ENCODE assay signal across 22 cellular contexts in the genomic region with DNA sequence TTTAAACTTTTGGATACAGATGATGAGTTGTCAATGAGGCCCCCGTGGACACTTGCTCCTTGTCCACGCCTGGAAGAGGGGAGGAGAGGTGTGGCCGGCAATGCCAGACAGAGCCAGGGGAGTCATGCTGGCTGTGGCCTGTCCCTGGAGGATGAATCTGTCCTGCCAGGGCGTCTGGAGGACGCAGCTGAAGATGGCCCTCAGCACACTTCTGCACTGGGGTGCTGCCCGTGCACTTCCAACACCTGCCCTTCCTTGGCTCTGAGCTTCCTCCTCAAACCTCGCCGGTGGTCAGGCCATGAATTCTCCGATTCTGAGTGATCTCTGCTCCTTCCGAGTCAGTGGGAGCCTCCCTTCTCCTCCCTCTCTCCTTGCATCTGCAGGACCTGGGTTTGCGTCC. TPM values are rescaled to one million over a fixed set of nuclear protein-coding genes. Genes with fewer than 3 reads are reported as not detected.
DNase-seq lines count a peak whose midpoint lies in the region; ATAC-seq and TF ChIP-seq lines count a peak whose summit lies in the region.
"Had no signal": no experiment of that assay in that cellular context is flagged by ENCODE, and none has a peak within 500 bp of the region (broad histone marks: within the 10 kb centered on the region; RNA-seq: fewer than 3 reads in every experiment).

No MANE protein-coding gene starts in this region.

- H3K14ac ChIP-seq in IMR-90 (replicated peaks; ENCODE audit: low read depth, low read length) (no peak overlapping the region), mesenchymal stem cell (ENCODE audit: low read length in 2 of 2) (no peak overlapping the region)

- no peak overlapping the region for H2AFZ ChIP-seq in IMR-90 (replicated peaks; ENCODE audit: low read length, poor library complexity)
- H2AFZ ChIP-seq in mesenchymal stem cell (ENCODE audit: low read depth, low read length), result no peak overlapping the region

- H3K4me1 ChIP-seq in IMR-90 (ENCODE audit: control insufficient read depth, insufficient read depth, low read length), result peaks cover 14% of the 10 kb centered on the region
- no peaks in the 10 kb centered on the region for H3K4me1 ChIP-seq in mesenchymal stem cell (ENCODE audit: control insufficient read depth, insufficient read depth, low read depth, low read length)
- H3K4me1 ChIP-seq in spleen, result peaks cover 0 to 11% (median 0%) of the 10 kb centered on the region in 6 donors
- H3K4me1 ChIP-seq: A549, HAP-1 had no signal

- WGBS in IMR-90 (ENCODE audit: extremely low coverage in 2 of 2, insufficient read length in 1 of 2), 2 experiments, result 92% methylated on average over 9 of the region's 11 CpGs; no CpG with 5 or more reads in 1 of the 2 experiments
- 95% methylated on average over 11 of the region's 11 CpGs for WGBS in mesenchymal stem cell
- 79 to 89% (median 86%) methylated on average over 11 of the region's 11 CpGs for WGBS in spleen, 5 donors

- no TSS peak for BruUV-seq in IMR-90 (replicated peaks; lab: Mats Ljungman, UMichigan)

- in situ Hi-C loops in IMR-90 (cut with MboI; ENCODE audit: low sequenced_read_pairs), result no loop called here

- H4K20me1 ChIP-seq in IMR-90 (ENCODE audit: insufficient read depth, low read length), result no peaks in the 10 kb centered on the region
- H4K20me1 ChIP-seq: BLaER1 treated with 17β-estradiol and CSF1 and Interleukin-3, amounts not matched to agents 10 nM and 100 nM had no signal

- H3K27ac ChIP-seq in IMR-90 (ENCODE audit: insufficient read depth, low read length), result no peak overlapping the region
- no peak overlapping the region for H3K27ac ChIP-seq in mesenchymal stem cell (ENCODE audit: low read length, poor library complexity, severe bottlenecking)
- no peak overlapping the region for H3K27ac ChIP-seq in spleen
- H3K27ac ChIP-seq: A549; BLaER1 treated with 17β-estradiol and CSF1 and Interleukin-3, amounts not matched to agents 10 nM and 100 nM had no signal

- CTCF ChIA-PET in IMR-90 (lab: Yijun Ruan, JAX), result no interaction called here

- intact Hi-C loops in IMR-90 (cut with micrococcal nuclease), result no loop called here
- intact Hi-C loops in spleen (cut with DNase I; ENCODE audit: low total_unique reads), result no loop called here

- H3K36me3 ChIP-seq in IMR-90 (ENCODE audit: control insufficient read depth, insufficient read depth, low read length) (no peaks in the 10 kb centered on the region), mesenchymal stem cell (ENCODE audit: control insufficient read depth in 1 of 2, insufficient read depth in 2 of 2, low read depth in 1 of 2, low read length in 2 of 2) (no peaks in the 10 kb centered on the region), spleen (no peaks in the 10 kb centered on the region)
- H3K36me3 ChIP-seq: BE2C; BLaER1 treated with 17β-estradiol and CSF1 and Interleukin-3, amounts not matched to agents 10 nM and 100 nM; HAP-1 had no signal

- H3K18ac ChIP-seq in IMR-90 (ENCODE audit: low read depth, low read length) (no peak overlapping the region), mesenchymal stem cell (ENCODE audit: low read depth in 1 of 2, low read length in 2 of 2) (no peak overlapping the region)

- POLR2A ChIA-PET in IMR-90 (lab: Charles Lee; ENCODE audit: unreplicated experiment), result no interaction called here

- TF ChIP-seq RAD21 in IMR-90 (IDR thresholded peaks at IDR 0.05; ENCODE audit: low read length), result no peak

- no peak overlapping the region for H2BK20ac ChIP-seq in IMR-90 (ENCODE audit: low read depth, low read length)

- H3K23ac ChIP-seq in IMR-90 (ENCODE audit: low read depth, low read length) (no peak overlapping the region), mesenchymal stem cell (ENCODE audit: low read length in 2 of 2) (no peak overlapping the region)

- no peak overlapping the region for H3K56ac ChIP-seq in IMR-90 (ENCODE audit: extremely low read depth, insufficient read depth, low read length)

- H2BK5ac ChIP-seq in IMR-90 (ENCODE audit: low read depth, low read length, poor library complexity, severe bottlenecking) (no peak overlapping the region), mesenchymal stem cell (ENCODE audit: low read depth, low read length, poor library complexity, severe bottlenecking) (no peak overlapping the region)

- H2AK5ac ChIP-seq in IMR-90 (ENCODE audit: low read depth, low read length) (0 out of 2 replicates have a peak overlapping the region, but pooled peaks have one; percentile 26), mesenchymal stem cell (ENCODE audit: low read length, severe bottlenecking) (no peak overlapping the region)

- H3K9me1 ChIP-seq in IMR-90 (ENCODE audit: insufficient read depth, low read length), result peaks cover 20% of the 10 kb centered on the region; the same call in 1 of the 2 replicates

- H4K91ac ChIP-seq in IMR-90 (ENCODE audit: insufficient read depth, low read depth, low read length), result no peak overlapping the region
- peak overlapping the region; percentile 35 for H4K91ac ChIP-seq in mesenchymal stem cell (ENCODE audit: low read length)

- TF ChIP-seq POLR2A in IMR-90 (IDR thresholded peaks at IDR 0.05; ENCODE audit: low read depth, low read length), result no peak
- no peak for TF ChIP-seq POLR2A in spleen (IDR thresholded peaks at IDR 0.05)

- H3K9me3 ChIP-seq in IMR-90 (ENCODE audit: control insufficient read depth, insufficient read depth, low read length), result no peaks in the 10 kb centered on the region
- no peaks in the 10 kb centered on the region for H3K9me3 ChIP-seq in mesenchymal stem cell (ENCODE audit: control insufficient read depth, low read length)
- H3K9me3 ChIP-seq in spleen, result no peaks in the 10 kb centered on the region
- H3K9me3 ChIP-seq: A549; BE2C; BLaER1 treated with 17β-estradiol and CSF1 and Interleukin-3, amounts not matched to agents 10 nM and 100 nM; HAP-1 had no signal

- H3K79me1 ChIP-seq in IMR-90 (ENCODE audit: low read depth in 1 of 2, low read length in 2 of 2) (no peaks in the 10 kb centered on the region), mesenchymal stem cell (replicated peaks; ENCODE audit: low read length, poor library complexity, severe bottlenecking) (no peaks in the 10 kb centered on the region)

- no peak overlapping the region for H4K5ac ChIP-seq in IMR-90 (ENCODE audit: low read depth, low read length)

- H3K4me3 ChIP-seq in IMR-90 (ENCODE audit: insufficient read depth, low read depth, low read length) (no peak overlapping the region), mesenchymal stem cell (ENCODE audit: insufficient read depth in 1 of 2, low read depth in 1 of 2, low read length in 2 of 2) (no peak overlapping the region), spleen (no peak overlapping the region)
- H3K4me3 ChIP-seq: A549; BLaER1 treated with 17β-estradiol and CSF1 and Interleukin-3, amounts not matched to agents 10 nM and 100 nM; HAP-1 had no signal

- H4K8ac ChIP-seq in IMR-90 (ENCODE audit: low read depth in 2 of 2, low read length in 2 of 2), result no peak overlapping the region
- H4K8ac ChIP-seq in mesenchymal stem cell (ENCODE audit: low read length), result no peak overlapping the region

- no peak for ATAC-seq in IMR-90 (ENCODE audit: low read depth)
- no peak for ATAC-seq in GM21619 (IDR thresholded peaks at IDR 0.05; ENCODE audit: unreplicated experiment)
- ATAC-seq: A549 had no signal

- H3K4me2 ChIP-seq in IMR-90 (ENCODE audit: low read depth, low read length) (no peak overlapping the region), mesenchymal stem cell (ENCODE audit: low read length, poor library complexity, severe bottlenecking) (no peak overlapping the region)
- H3K4me2 ChIP-seq: A549; BLaER1 treated with 17β-estradiol and CSF1 and Interleukin-3, amounts not matched to agents 10 nM and 100 nM had no signal

- no peak overlapping the region; the same call in 2 of the 3 replicates for H2BK15ac ChIP-seq in IMR-90 (ENCODE audit: low read depth, low read length)
- H2BK15ac ChIP-seq in mesenchymal stem cell (ENCODE audit: low read depth, poor library complexity, severe bottlenecking), result no peak overlapping the region

- H3K9ac ChIP-seq in IMR-90 (ENCODE audit: low read depth, low read length) (no peak overlapping the region), mesenchymal stem cell (ENCODE audit: low read length) (no peak overlapping the region)
- H3K9ac ChIP-seq: BLaER1 treated with 17β-estradiol and CSF1 and Interleukin-3, amounts not matched to agents 10 nM and 100 nM had no signal

- TF ChIP-seq CTCF in IMR-90 (conservative IDR thresholded peaks at IDR 0.05; ENCODE audit: low read depth, low read length) (no peak), spleen (IDR thresholded peaks at IDR 0.05 in 8 of 11, conservative IDR thresholded peaks at IDR 0.05 in 3 of 11) (no peak)

- H2AK9ac ChIP-seq in IMR-90 (replicated peaks; ENCODE audit: low read depth, low read length, poor library complexity), result no peak overlapping the region

- H3K4ac ChIP-seq in IMR-90 (ENCODE audit: low read depth, low read length) (no peak overlapping the region), mesenchymal stem cell (ENCODE audit: low read depth in 1 of 2, low read length in 2 of 2) (no peak overlapping the region)

- DNase-seq in IMR-90 (no peak), mesenchymal stem cell (no peak), spleen (peak; percentile 51), C1 segment of cervical spinal cord (lab: John Stamatoyannopoulos, UW) (no peak), NCI-H774 (lab: John Stamatoyannopoulos, UW) (no peak)
- DNase-seq: 8988T; ACHN; AML-193; BE2C; Calu3; CD4-positive, alpha-beta memory T cell; COR-L47; DMS53; DMS79 treated with DMSO at 0.1 percent for 48 hours; GF-D8; GOT3; HFFc6 had no signal

- H2BK120ac ChIP-seq in IMR-90 (ENCODE audit: low read depth, low read length) (no peak overlapping the region), mesenchymal stem cell (ENCODE audit: low read depth, low read length) (no peak overlapping the region)

- dilution Hi-C loops in IMR-90 (cut with HindIII; ENCODE audit: low sequenced_read_pairs, unreplicated experiment), result no loop called here

- no peaks in the 10 kb centered on the region for H3K27me3 ChIP-seq in IMR-90 (ENCODE audit: control insufficient read depth, insufficient read depth, low read length)
- peaks cover 50 to 54% of the 10 kb centered on the region in 2 experiments for H3K27me3 ChIP-seq in mesenchymal stem cell (ENCODE audit: control insufficient read depth in 1 of 2, insufficient read depth in 1 of 2, low read length in 2 of 2)
- H3K27me3 ChIP-seq in spleen (replicated peaks in 1 of 7), result peaks cover 0 to 42% (median 0%) of the 10 kb centered on the region in 7 donors
- H3K27me3 ChIP-seq: BE2C; BLaER1 treated with 17β-estradiol and CSF1 and Interleukin-3, amounts not matched to agents 10 nM and 100 nM had no signal

- H2BK12ac ChIP-seq in mesenchymal stem cell (ENCODE audit: low read length in 2 of 2), result no peak overlapping the region

TF ChIP-seq in IMR-90, 13 proteins besides CTCF, POLR2A, EP300 and RAD21 (continues in another document):
- no peak for TF ChIP-seq RFX5 (IDR thresholded peaks at IDR 0.05; ENCODE audit: low read depth, low read length)

RNA-seq across cellular contexts. Expression of gene KCNF1, which starts 56.4 kb away (rescaled TPM):
- total RNA-seq in IMR-90 (2012; rRNA removed) (0.54 and 0.56 TPM in 2 replicates), spleen (1 to 10 TPM in 2 of 7 donors, under 1 TPM in 2, not detected in 3; 0.25 to 1.2 (median 0.65) TPM)
- polyA plus RNA-seq in IMR-90 (2012; rRNA removed) (1.4 TPM in 2 replicates), spleen (under 1 TPM; 0.16 to 0.91 (median 0.57) TPM)
- 0.61 and 2.1 TPM in 2 replicates for polyA plus RNA-seq in IMR-90 (2012; cell fraction: cytosol; rRNA removed)
- 0.88 and 2.2 TPM in 2 replicates for polyA plus RNA-seq in IMR-90 (2012; cell fraction: nucleus; rRNA removed; ENCODE audit: low replicate concordance)
- polyA plus RNA-seq in mesenchymal stem cell (2013, experiment 1 of 2), result 1.2 TPM
- polyA plus RNA-seq in mesenchymal stem cell (2013, experiment 2 of 2), result 1.3 TPM
- total RNA-seq: Calu3; CD4-positive, alpha-beta memory T cell; Daoy had no signal
- polyA plus RNA-seq: CD4-positive, alpha-beta memory T cell had no signal
